In genomic region chr6:43060755-43061633, GRCh38 we compare ENCODE assay signal across 9 cellular contexts. TPM values are rescaled to one million over a fixed set of nuclear protein-coding genes. Genes with fewer than 3 reads are reported as not detected.
DNase-seq lines count a peak whose midpoint lies in the region; ATAC-seq and TF ChIP-seq lines count a peak whose summit lies in the region.
"Had no signal": no experiment of that assay in that cellular context is flagged by ENCODE, and none has a peak within 500 bp of the region (broad histone marks: within the 10 kb centered on the region; RNA-seq: fewer than 3 reads in every experiment).

No MANE protein-coding gene starts in this region.

- CTCF ChIA-PET in MCF 10A (lab: Yijun Ruan, JAX) = interaction anchor here (0.5 to 2.6 kb wide), 5 partner anchors 69 to 458 kb away, joined by 3 to 12 read pairs (median 4); no protein-coding TSS in a partner anchor

- BruUV-seq in MCF 10A (replicated peaks; lab: Mats Ljungman, UMichigan) = TSS peak; percentile 61

- TF ChIP-seq CTCF in MCF 10A (IDR thresholded peaks at IDR 0.05; ENCODE audit: unreplicated experiment) = no peak

- no peak for DNase-seq in stimulated activated naive CD8-positive, alpha-beta T cell treated with anti-CD3 and anti-CD28 coated beads, Interleukin-15, Interleukin-2, amounts not matched to agents 100 U/mL and 50 U/mL, for 24 hours
- DNase-seq in MCF 10A (ENCODE audit: unreplicated experiment) (no peak), naive B cell (no peak), MV-4-11 (lab: John Stamatoyannopoulos, UW) (no peak), SKM-1 (lab: John Stamatoyannopoulos, UW; ENCODE audit: unreplicated experiment) (no peak)
- no peak for DNase-seq in stimulated activated CD4-positive, alpha-beta T cell treated with anti-CD3 and anti-CD28 coated beads, Interleukin-2, amount 100 ng/mL, for 24 hours
- DNase-seq: NCI-H2171 had no signal

- intact Hi-C loops in MCF 10A (cut with micrococcal nuclease) = no loop called here

- H3K27me3 Mint-ChIP-seq in stimulated activated naive CD8-positive, alpha-beta T cell treated with anti-CD3 and anti-CD28 coated beads, Interleukin-15, Interleukin-2, amounts not matched to agents 100 ng/mL and 50 ng/mL, for 24 hours = no peaks in the 10 kb centered on the region
- H3K27me3 Mint-ChIP-seq in MCF 10A (ENCODE audit: insufficient read depth, unreplicated experiment) (no peaks in the 10 kb centered on the region), naive B cell (no peaks in the 10 kb centered on the region)

- ATAC-seq in stimulated activated naive CD8-positive, alpha-beta T cell treated with anti-CD3 and anti-CD28 coated beads, Interleukin-15, Interleukin-2, amounts not matched to agents 100 U/mL and 50 U/mL, for 24 hours = no peak
- no peak for ATAC-seq in naive B cell (ENCODE audit: low read depth in 2 of 2)
- no peak for ATAC-seq in HG03025 (IDR thresholded peaks at IDR 0.05; ENCODE audit: low FRiP score, unreplicated experiment)

- POLR2A ChIA-PET in MCF 10A (lab: Yijun Ruan, JAX) = interaction anchor here (1.0 to 3.9 kb wide), 15 partner anchors 8 to 131 kb away, joined by 3 to 60 read pairs (median 17); partner anchors contain the start of genes CNPY3, KLHDC3, MEA1 and PPP2R5D

- peaks cover 35% of the 10 kb centered on the region for H3K4me1 Mint-ChIP-seq in stimulated activated naive CD8-positive, alpha-beta T cell treated with anti-CD3 and anti-CD28 coated beads, Interleukin-15, Interleukin-2, amounts not matched to agents 100 ng/mL and 50 ng/mL, for 24 hours (ENCODE audit: low read depth)
- peaks cover 28% of the 10 kb centered on the region for H3K4me1 Mint-ChIP-seq in MCF 10A (ENCODE audit: insufficient read depth, unreplicated experiment)
- peaks cover 33 to 47% (median 38%) of the 10 kb centered on the region in 3 donors for H3K4me1 Mint-ChIP-seq in naive B cell

- no peaks in the 10 kb centered on the region for H3K9me3 Mint-ChIP-seq in stimulated activated naive CD8-positive, alpha-beta T cell treated with anti-CD3 and anti-CD28 coated beads, Interleukin-15, Interleukin-2, amounts not matched to agents 100 ng/mL and 50 ng/mL, for 24 hours
- H3K9me3 Mint-ChIP-seq in MCF 10A (ENCODE audit: unreplicated experiment) (no peaks in the 10 kb centered on the region), naive B cell (no peaks in the 10 kb centered on the region)

- H3K36me3 Mint-ChIP-seq in stimulated activated naive CD8-positive, alpha-beta T cell treated with anti-CD3 and anti-CD28 coated beads, Interleukin-15, Interleukin-2, amounts not matched to agents 100 ng/mL and 50 ng/mL, for 24 hours (ENCODE audit: low read depth) = peaks cover 24% of the 10 kb centered on the region
- H3K36me3 Mint-ChIP-seq in MCF 10A (ENCODE audit: insufficient read depth, unreplicated experiment) (peaks cover 42% of the 10 kb centered on the region), naive B cell (peaks cover 4 to 29% of the 10 kb centered on the region in 2 donors)

- H3K4me3 Mint-ChIP-seq in stimulated activated naive CD8-positive, alpha-beta T cell treated with anti-CD3 and anti-CD28 coated beads, Interleukin-15, Interleukin-2, amounts not matched to agents 100 ng/mL and 50 ng/mL, for 24 hours = peak overlapping the region; percentile 95
- H3K4me3 Mint-ChIP-seq in MCF 10A (ENCODE audit: unreplicated experiment) = peak overlapping the region; percentile 94
- H3K4me3 Mint-ChIP-seq in naive B cell = peak overlapping the region; percentile 60 to 99 (median 98)

- peak overlapping the region; percentile 5 for H3K27ac Mint-ChIP-seq in stimulated activated naive CD8-positive, alpha-beta T cell treated with anti-CD3 and anti-CD28 coated beads, Interleukin-15, Interleukin-2, amounts not matched to agents 100 ng/mL and 50 ng/mL, for 24 hours
- H3K27ac Mint-ChIP-seq in MCF 10A (ENCODE audit: low read depth, unreplicated experiment) (peak overlapping the region; percentile 96), naive B cell (peak overlapping the region in 5 of 6 donors; percentile 32 to 98 (median 76))

RNA-seq across cellular contexts. Expression of gene KLC4, which starts 1.6 kb away (rescaled TPM):
- total RNA-seq in MCF 10A (2022) = 17.5 and 23.4 TPM in 2 replicates
- polyA plus RNA-seq in naive B cell (ENCODE audit: low read depth in 6 of 6) = 10 to 100 TPM in 4 of 6 donors, 1 to 10 TPM in 2; 1.3 to 11.2 (median 10.5) TPM

RNA-seq across cellular contexts. Expression of gene MRPL2, which starts 1.8 kb away (rescaled TPM):
- 155 and 174 TPM in 2 replicates for total RNA-seq in MCF 10A (2022)
- 10 to 100 TPM; 27.2 to 61.1 (median 42.3) TPM for polyA plus RNA-seq in naive B cell (ENCODE audit: low read depth in 6 of 6)

RNA-seq across cellular contexts. Expression of gene CUL7, which starts 7.3 kb away (rescaled TPM):
- total RNA-seq in MCF 10A (2022) = 22.7 and 31.4 TPM in 2 replicates
- polyA plus RNA-seq in naive B cell (ENCODE audit: low read depth in 6 of 6) = 1 to 10 TPM; 3.1 to 6.4 (median 4.4) TPM

RNA-seq across cellular contexts. Expression of gene PTK7, which starts 15.1 kb away (rescaled TPM):
- total RNA-seq in MCF 10A (2022) = 42.6 and 48.4 TPM in 2 replicates
- polyA plus RNA-seq in naive B cell (ENCODE audit: low read depth in 6 of 6) = not detected

RNA-seq across cellular contexts. Expression of gene RRP36, which starts 39.6 kb away (rescaled TPM):
- total RNA-seq in MCF 10A (2022) = 72.8 and 80.4 TPM in 2 replicates
- 10 to 100 TPM; 27.8 to 55.0 (median 39.8) TPM for polyA plus RNA-seq in naive B cell (ENCODE audit: low read depth in 6 of 6)

Comparison
In these comparisons a context has a peak if more than half of its experiments do, and no peak if none do; other contexts are left out.
1. H3K27ac Mint-ChIP-seq: peak in every context shown above with its lines; median percentile 96 in MCF 10A; 76 in naive B cell; 5 in stimulated activated naive CD8-positive, alpha-beta T cell treated with anti-CD3 and anti-CD28 coated beads, Interleukin-15, Interleukin-2, amounts not matched to agents 100 ng/mL and 50 ng/mL, for 24 hours.